Comparison of ENCODE assay signal across 16 cellular contexts in the genomic region with DNA sequence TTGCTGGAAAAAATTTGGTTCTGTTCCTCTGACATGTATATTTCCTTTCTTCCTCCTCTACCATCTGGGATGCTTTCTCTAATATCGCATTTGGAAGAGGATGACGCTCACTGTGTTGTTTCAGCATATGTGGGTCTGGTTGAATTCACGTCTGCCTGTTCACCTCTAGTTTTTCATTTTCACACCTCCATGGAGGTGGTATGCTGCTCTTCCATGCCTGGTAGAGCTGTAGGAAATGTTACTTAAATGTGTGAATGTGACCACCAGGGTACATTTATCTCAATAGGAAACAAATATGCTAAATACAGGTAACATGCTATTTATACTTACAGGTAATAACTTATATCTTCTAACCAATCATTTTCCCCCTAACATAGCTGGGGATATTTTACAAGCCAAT. TPM values are rescaled to one million over a fixed set of nuclear protein-coding genes. Genes with fewer than 3 reads are reported as not detected.
DNase-seq lines count a peak whose midpoint lies in the region; ATAC-seq, FAIRE-seq and TF ChIP-seq lines count a peak whose summit lies in the region.
"Had no signal": no experiment of that assay in that cellular context is flagged by ENCODE, and none has a peak within 500 bp of the region (broad histone marks: within the 10 kb centered on the region; RNA-seq: fewer than 3 reads in every experiment).

No MANE protein-coding gene starts in this region.

- H3K4me1 ChIP-seq in CD8-positive, alpha-beta memory T cell (ENCODE audit: insufficient read depth, low read length): peaks cover 19% of the 10 kb centered on the region
- H3K4me1 ChIP-seq in endocrine pancreas (ENCODE audit: control insufficient read depth, insufficient read depth, low read length) (peaks cover 45% of the 10 kb centered on the region), gastrocnemius medialis (peaks cover 26 to 38% of the 10 kb centered on the region in 2 donors)
- H3K4me1 ChIP-seq: A549, BE2C had no signal

- H3K4me1 Mint-ChIP-seq in CD8-positive, alpha-beta memory T cell: peaks cover 69 to 89% (median 73%) of the 10 kb centered on the region in 3 donors
- peaks cover 34% of the 10 kb centered on the region for H3K4me1 Mint-ChIP-seq in mesothelial cell of epicardium
- H3K4me1 Mint-ChIP-seq: GM23338 had no signal

- in situ Hi-C loops in gastrocnemius medialis (cut with MboI; ENCODE audit: low sequenced_read_pairs in 4 of 4): no loop called here

- POLR2A ChIA-PET in CD8-positive, alpha-beta memory T cell (lab: Charles Lee): no interaction called here

- no peaks in the 10 kb centered on the region for H3K27me3 Mint-ChIP-seq in CD8-positive, alpha-beta memory T cell
- H3K27me3 Mint-ChIP-seq in mesothelial cell of epicardium (ENCODE audit: low read depth): no peaks in the 10 kb centered on the region

- CTCF ChIA-PET in CD8-positive, alpha-beta memory T cell (lab: Charles Lee): no interaction called here

- DNase-seq in CD8-positive, alpha-beta memory T cell: no peak
- DNase-seq in GM12891 (ENCODE audit: insufficient read length, low spot score): no peak
- DNase-seq in mesothelial cell of epicardium (ENCODE audit: low spot score in 2 of 2, unreplicated experiment in 2 of 2): no peak
- DNase-seq in OCI-M2 (lab: John Stamatoyannopoulos, UW; ENCODE audit: unreplicated experiment): no peak
- DNase-seq in gastrocnemius medialis: no peak
- DNase-seq: BE2C; CD8-positive, alpha-beta T cell; DMS53; H7 had no signal

- peak; percentile 75 for FAIRE-seq in GM12891 (lab: Jason Lieb, UNC)
- FAIRE-seq: A549, K562 had no signal

- no peaks in the 10 kb centered on the region for H3K36me3 ChIP-seq in CD8-positive, alpha-beta memory T cell (ENCODE audit: insufficient read depth, low read length)
- H3K36me3 ChIP-seq in endocrine pancreas (ENCODE audit: control insufficient read depth, insufficient read depth, low read length) (no peaks in the 10 kb centered on the region), gastrocnemius medialis (no peaks in the 10 kb centered on the region)
- H3K36me3 ChIP-seq: BE2C had no signal

- no peaks in the 10 kb centered on the region for H3K36me3 Mint-ChIP-seq in CD8-positive, alpha-beta memory T cell
- H3K36me3 Mint-ChIP-seq in mesothelial cell of epicardium: no peaks in the 10 kb centered on the region
- H3K36me3 Mint-ChIP-seq: CD14-positive monocyte; CD8-positive, alpha-beta T cell had no signal

- peak overlapping the region in 5 of 8 donors; percentile 12 to 79 (median 49) for H3K27ac Mint-ChIP-seq in CD8-positive, alpha-beta memory T cell
- peak overlapping the region; percentile 4 for H3K27ac Mint-ChIP-seq in mesothelial cell of epicardium
- H3K27ac Mint-ChIP-seq: CD8-positive, alpha-beta T cell; GM23338 had no signal

- H3K27me3 ChIP-seq in CD8-positive, alpha-beta memory T cell (ENCODE audit: insufficient read depth, low read length, poor library complexity, severe bottlenecking): no peaks in the 10 kb centered on the region
- H3K27me3 ChIP-seq in endocrine pancreas (ENCODE audit: control insufficient read depth, insufficient read depth, low read length) (no peaks in the 10 kb centered on the region), gastrocnemius medialis (no peaks in the 10 kb centered on the region)
- H3K27me3 ChIP-seq: BE2C had no signal

- TF ChIP-seq CTCF in mesothelial cell of epicardium (IDR thresholded peaks at IDR 0.05; ENCODE audit: unreplicated experiment) (no peak), gastrocnemius medialis (IDR thresholded peaks at IDR 0.05 in 4 of 5, conservative IDR thresholded peaks at IDR 0.05 in 1 of 5) (no peak)

- peaks cover 0 to under 1% (median 0%) of the 10 kb centered on the region in 5 donors for H3K9me3 Mint-ChIP-seq in CD8-positive, alpha-beta memory T cell
- no peaks in the 10 kb centered on the region for H3K9me3 Mint-ChIP-seq in mesothelial cell of epicardium
- H3K9me3 Mint-ChIP-seq: CD8-positive, alpha-beta T cell; GM23338 had no signal

- peak overlapping the region in 1 of 7 donors; percentile 13 for H3K4me3 Mint-ChIP-seq in CD8-positive, alpha-beta memory T cell
- no peak overlapping the region for H3K4me3 Mint-ChIP-seq in mesothelial cell of epicardium
- H3K4me3 Mint-ChIP-seq: CD14-positive monocyte; CD8-positive, alpha-beta T cell; GM23338 had no signal

- H3K27ac ChIP-seq in CD8-positive, alpha-beta memory T cell (ENCODE audit: low read depth, low read length): no peak overlapping the region
- no peak overlapping the region for H3K27ac ChIP-seq in gastrocnemius medialis
- H3K27ac ChIP-seq: A549, HL-60 had no signal

- no peak for ATAC-seq in HG02938 (IDR thresholded peaks at IDR 0.05; ENCODE audit: unreplicated experiment)
- ATAC-seq in gastrocnemius medialis: no peak
- ATAC-seq: A549; CD8-positive, alpha-beta T cell; GM23338; K562 had no signal

- no peak overlapping the region for H3K9ac ChIP-seq in endocrine pancreas (ENCODE audit: control insufficient read depth, insufficient read depth, low read length)

- no peaks in the 10 kb centered on the region for H3K9me3 ChIP-seq in CD8-positive, alpha-beta memory T cell (ENCODE audit: low read length)
- H3K9me3 ChIP-seq in endocrine pancreas (ENCODE audit: control insufficient read depth, low read length) (no peaks in the 10 kb centered on the region), gastrocnemius medialis (no peaks in the 10 kb centered on the region)
- H3K9me3 ChIP-seq: A549, BE2C had no signal

- H3K4me3 ChIP-seq in CD8-positive, alpha-beta memory T cell (ENCODE audit: low read length): no peak overlapping the region
- H3K4me3 ChIP-seq in endocrine pancreas (ENCODE audit: control insufficient read depth, insufficient read depth, low read length) (peak overlapping the region; percentile 0), gastrocnemius medialis (no peak overlapping the region)
- H3K4me3 ChIP-seq: A549, GM23338, K562 had no signal

- intact Hi-C loops in gastrocnemius medialis (cut with DNase I; ENCODE audit: low total_unique reads): no loop called here

- TF ChIP-seq POLR2A in GM12891 (IDR thresholded peaks at IDR 0.05; ENCODE audit: low read depth, low read length) (no peak), gastrocnemius medialis (IDR thresholded peaks at IDR 0.05) (no peak)

TF ChIP-seq in GM12891, 5 proteins besides CTCF, POLR2A, EP300 and RAD21:
- no peak for TF ChIP-seq SPI1 (IDR thresholded peaks at IDR 0.05; ENCODE audit: low read depth, low read length)
- TF ChIP-seq TAF1 (IDR thresholded peaks at IDR 0.05; ENCODE audit: low read depth, low read length): no peak
- no peak for TF ChIP-seq POLR2AphosphoS5 (IDR thresholded peaks at IDR 0.05; ENCODE audit: low read depth, low read length)
- no peak for TF ChIP-seq POU2F2 (IDR thresholded peaks at IDR 0.05; ENCODE audit: low read depth, low read length)
- TF ChIP-seq PAX5 (IDR thresholded peaks at IDR 0.05; ENCODE audit: insufficient read depth, low read length, severe bottlenecking): no peak

RNA-seq across cellular contexts. Expression of a gene that starts 44.5 kb away (rescaled TPM):
- 10 to 100 TPM; 17.9 to 18.6 TPM for total RNA-seq in CD8-positive, alpha-beta memory T cell
- 9.0 TPM for polyA plus RNA-seq in CD8-positive, alpha-beta memory T cell
- polyA plus RNA-seq in GM12891 (2012; ENCODE audit: low read depth, missing spikeins): 3.3 TPM
- total RNA-seq in mesothelial cell of epicardium (48.6 to 50.6 TPM (median 50.0 TPM) in 3 replicates), gastrocnemius medialis (1 to 10 TPM; 5.9 to 7.9 (median 7.6) TPM)

RNA-seq across cellular contexts. Expression of a gene that starts 46.2 kb away (rescaled TPM):
- 10 to 100 TPM; 25.8 to 26.3 TPM for total RNA-seq in CD8-positive, alpha-beta memory T cell
- polyA plus RNA-seq in CD8-positive, alpha-beta memory T cell: 20.3 TPM
- 23.2 TPM for polyA plus RNA-seq in GM12891 (2012; ENCODE audit: low read depth, missing spikeins)
- 47.0 to 52.6 TPM (median 52.1 TPM) in 3 replicates for total RNA-seq in mesothelial cell of epicardium
- 10 to 100 TPM; 25.7 to 34.0 (median 29.9) TPM for total RNA-seq in gastrocnemius medialis
